In genomic region chr3:113696658-113697191, GRCh38 we compare ENCODE assay signal across 8 cellular contexts. TPM values are rescaled to one million over a fixed set of nuclear protein-coding genes. Genes with fewer than 3 reads are reported as not detected.
DNase-seq lines count a peak whose midpoint lies in the region; ATAC-seq and TF ChIP-seq lines count a peak whose summit lies in the region.

No MANE protein-coding gene starts in this region.

- TF ChIP-seq CTCF in AG04450 (IDR thresholded peaks at IDR 0.05; ENCODE audit: low read depth, low read length) = peak; percentile 27
- TF ChIP-seq CTCF in activated B cell treated with CpG ODN at 0.5 μM for 24 hours (IDR thresholded peaks at IDR 0.05) = no peak

- peak; percentile 96 for ATAC-seq in GM18907 (IDR thresholded peaks at IDR 0.05; ENCODE audit: unreplicated experiment)
- peak; percentile 95 for ATAC-seq in HG03159 (IDR thresholded peaks at IDR 0.05; ENCODE audit: unreplicated experiment)
- ATAC-seq in activated B cell treated with CpG ODN at 0.5 μM for 24 hours (ENCODE audit: low read depth) = peak; percentile 89
- peak; percentile 80 for ATAC-seq in central memory CD8-positive, alpha-beta T cell (replicated peaks; ENCODE audit: extremely low read depth, poor library complexity, severe bottlenecking)

- POLR2A ChIA-PET in AG04450 (lab: Yijun Ruan, JAX) = interaction anchor here (0.6 to 1.8 kb wide), 7 partner anchors 11 to 182 kb away, joined by 3 to 5 read pairs (median 3); partner anchors contain the start of gene SPICE1
- POLR2A ChIA-PET in activated B cell treated with CpG ODN at 0.5 μM for 24 hours (lab: Charles Lee) = interaction anchor here (0.5 to 5.4 kb wide), 31 partner anchors 9 to 1213 kb away, joined by 3 to 57 read pairs (median 4); partner anchors contain the start of genes ATP6V1A, CCDC191, GRAMD1C and NAA50

- H3K27ac ChIP-seq in AG04450 (ENCODE audit: low read depth, low read length) = peak overlapping the region; percentile 73

- no peak overlapping the region for H3K4me3 Mint-ChIP-seq in activated B cell treated with CpG ODN at 0.5 μM for 24 hours
- H3K4me3 Mint-ChIP-seq in central memory CD8-positive, alpha-beta T cell = no peak overlapping the region

- no peaks in the 10 kb centered on the region for H3K27me3 ChIP-seq in AG04450 (ENCODE audit: control insufficient read depth, insufficient read depth, low read length)

- no peaks in the 10 kb centered on the region; the same call in 1 of the 2 replicates for H3K9me3 ChIP-seq in AG04450 (ENCODE audit: control insufficient read depth, insufficient read depth, low read length)

- H3K27ac Mint-ChIP-seq in activated B cell treated with CpG ODN at 0.5 μM for 24 hours = no peak overlapping the region
- H3K27ac Mint-ChIP-seq in central memory CD8-positive, alpha-beta T cell (ENCODE audit: low read depth) = no peak overlapping the region

- H3K9me3 Mint-ChIP-seq in activated B cell treated with CpG ODN at 0.5 μM for 24 hours = no peaks in the 10 kb centered on the region
- no peaks in the 10 kb centered on the region for H3K9me3 Mint-ChIP-seq in central memory CD8-positive, alpha-beta T cell

- peak overlapping the region; percentile 86 for H3K4me3 ChIP-seq in AG04450 (ENCODE audit: low read depth, low read length)

- CTCF ChIA-PET in AG04450 (lab: Charles Lee) (interaction anchor here (0.7 to 0.8 kb wide), 2 partner anchors 28 to 64 kb away, joined by 3 to 5 read pairs; no protein-coding TSS in a partner anchor), activated B cell treated with CpG ODN at 0.5 μM for 24 hours (lab: Charles Lee) (interaction anchor here (0.8 to 1.6 kb wide), 3 partner anchors 69 to 203 kb away, joined by 3 to 4 read pairs (median 3); no protein-coding TSS in a partner anchor)

- H3K4me1 Mint-ChIP-seq in activated B cell treated with CpG ODN at 0.5 μM for 24 hours = peaks cover 29% of the 10 kb centered on the region
- H3K4me1 Mint-ChIP-seq in central memory CD8-positive, alpha-beta T cell = peaks cover 22% of the 10 kb centered on the region

- peaks cover 10% of the 10 kb centered on the region for H3K36me3 Mint-ChIP-seq in activated B cell treated with CpG ODN at 0.5 μM for 24 hours (ENCODE audit: low read depth)
- H3K36me3 Mint-ChIP-seq in central memory CD8-positive, alpha-beta T cell (ENCODE audit: insufficient read depth) = peaks cover 6% of the 10 kb centered on the region

- intact Hi-C loops in activated B cell treated with CpG ODN at 0.5 μM for 24 hours (cut with micrococcal nuclease) = loop anchor here (1.0 to 10.0 kb wide), 11 partner anchors 38 to 1451 kb away; partner anchors contain the start of genes CCDC191, NAA50, QTRT2 and SLC35A5

- DNase-seq in AG04450 (ENCODE audit: low read depth, low spot score) (peak; percentile 98), NCI-H2227 (lab: John Stamatoyannopoulos, UW; ENCODE audit: unreplicated experiment) (peak; percentile 97), activated B cell treated with CpG ODN at 0.5 μM for 24 hours (peak; percentile 95), inferior parietal cortex (ENCODE audit: extremely low spot score) (peak; percentile 100), smooth muscle cell of the brain vasculature (ENCODE audit: low read depth, low spot score) (peak; percentile 98)
- DNase-seq in central memory CD8-positive, alpha-beta T cell (ENCODE audit: low spot score in 2 of 2) = peak; percentile 95 to 99

- H3K27me3 Mint-ChIP-seq in activated B cell treated with CpG ODN at 0.5 μM for 24 hours = no peaks in the 10 kb centered on the region
- no peaks in the 10 kb centered on the region for H3K27me3 Mint-ChIP-seq in central memory CD8-positive, alpha-beta T cell

RNA-seq across cellular contexts. Expression of gene USF3, which starts 0.3 kb away (rescaled TPM):
- polyA plus RNA-seq in AG04450 (2011; rRNA removed) = 11.7 and 15.4 TPM in 2 replicates
- polyA minus RNA-seq in AG04450 (2011; rRNA and poly(A)+ RNA removed) = 26.2 and 34.6 TPM in 2 replicates
- total RNA-seq in activated B cell treated with CpG ODN at 0.5 μM for 24 hours = 25.3 and 25.9 TPM in 2 replicates

RNA-seq across cellular contexts. Expression of gene NAA50, which starts 49.3 kb away (rescaled TPM):
- 95.9 and 129 TPM in 2 replicates for polyA plus RNA-seq in AG04450 (2011; rRNA removed)
- 34.9 and 66.2 TPM in 2 replicates for polyA minus RNA-seq in AG04450 (2011; rRNA and poly(A)+ RNA removed)
- 112 and 118 TPM in 2 replicates for total RNA-seq in activated B cell treated with CpG ODN at 0.5 μM for 24 hours

RNA-seq across cellular contexts. Expression of gene ATP6V1A, which starts 50.1 kb away (rescaled TPM):
- 64.4 and 83.0 TPM in 2 replicates for polyA plus RNA-seq in AG04450 (2011; rRNA removed)
- polyA minus RNA-seq in AG04450 (2011; rRNA and poly(A)+ RNA removed) = 73.2 and 107 TPM in 2 replicates
- total RNA-seq in activated B cell treated with CpG ODN at 0.5 μM for 24 hours = 49.3 and 49.9 TPM in 2 replicates

Comparison
In these comparisons a context has a peak if more than half of its experiments do, and no peak if none do; other contexts are left out.
1. Peak in every context shown above with its lines: DNase-seq, ATAC-seq, H3K4me3 ChIP-seq and H3K27ac ChIP-seq.